In genomic region chr20:49278817-49279676, GRCh38 we compare ENCODE assay signal across 8 cellular contexts. TPM values are rescaled to one million over a fixed set of nuclear protein-coding genes. Genes with fewer than 3 reads are reported as not detected.
DNase-seq lines count a peak whose midpoint lies in the region; ATAC-seq and TF ChIP-seq lines count a peak whose summit lies in the region.

No MANE protein-coding gene starts in this region.

- TSS peak; percentile 63 for BruUV-seq in mammary epithelial cell (replicated peaks; lab: Mats Ljungman, UMichigan)

- H3K9ac ChIP-seq in mammary epithelial cell (ENCODE audit: insufficient read depth, low read length), result peak overlapping the region; percentile 98

- H2AFZ ChIP-seq in mammary epithelial cell (ENCODE audit: low read depth, low read length), result no peak overlapping the region

- H3K36me3 ChIP-seq in mammary epithelial cell (ENCODE audit: insufficient read depth, low read length) (peaks cover 45% of the 10 kb centered on the region), lower lobe of right lung (peaks cover 64% of the 10 kb centered on the region), testis (ENCODE audit: low read depth, missing control alignments) (no peaks in the 10 kb centered on the region)

- in situ Hi-C loops in mammary epithelial cell (cut with MboI; ENCODE audit: low sequenced_read_pairs in 2 of 2), result no loop called here

- TF ChIP-seq POLR2A in testis (IDR thresholded peaks at IDR 0.05), result no peak

- H3K27me3 ChIP-seq in mammary epithelial cell (ENCODE audit: insufficient read depth, low read length) (no peaks in the 10 kb centered on the region), lower lobe of right lung (ENCODE audit: low read depth) (no peaks in the 10 kb centered on the region), testis (no peaks in the 10 kb centered on the region)

- CTCF ChIA-PET in mammary epithelial cell (lab: Charles Lee; ENCODE audit: low non-redundant PET), result no interaction called here

- peak overlapping the region; percentile 85 to 93 (median 90) for H3K4me3 ChIP-seq in mammary epithelial cell (replicated peaks in 1 of 3; ENCODE audit: insufficient read depth in 1 of 3, low read depth in 2 of 3, low read length in 3 of 3)
- H3K4me3 ChIP-seq in lower lobe of right lung, result peak overlapping the region; percentile 91
- peak overlapping the region; percentile 86 to 95 for H3K4me3 ChIP-seq in testis

- dilution Hi-C loops in mammary epithelial cell (cut with HindIII; ENCODE audit: low sequenced_read_pairs), result no loop called here

- peaks cover 88% of the 10 kb centered on the region for H3K79me2 ChIP-seq in mammary epithelial cell (ENCODE audit: insufficient read depth, low read length)

- intact Hi-C loops in mammary epithelial cell (cut with micrococcal nuclease), result loop anchor here (1.0 to 2.0 kb wide), 2 partner anchors 44 to 90 kb away; partner anchors contain the start of gene STAU1
- intact Hi-C loops in lower lobe of right lung (cut with DNase I), result no loop called here
- intact Hi-C loops in testis (cut with DNase I; ENCODE audit: low total_unique reads), result no loop called here

- TF ChIP-seq CTCF in mammary epithelial cell (conservative IDR thresholded peaks at IDR 0.05 in 1 of 2, IDR thresholded peaks at IDR 0.05 in 1 of 2; ENCODE audit: extremely low read depth in 1 of 2, insufficient read depth in 1 of 2, low read depth in 1 of 2, low read length in 2 of 2) (no peak), lower lobe of right lung (IDR thresholded peaks at IDR 0.05) (no peak), testis (IDR thresholded peaks at IDR 0.05) (no peak)

- DNase-seq in NCI-H1105 treated with DMSO at 0.1 percent for 48 hours (lab: John Stamatoyannopoulos, UW) (peak; percentile 58), NCI-H1105 (lab: John Stamatoyannopoulos, UW) (no peak), RPMI8226 (peak; percentile 40), mammary epithelial cell (no peak), lower lobe of right lung (peak; percentile 54), testis (peak; percentile 21), NCI-H446 treated with DMSO at 0.1 percent for 48 hours (lab: John Stamatoyannopoulos, UW) (no peak)

- peaks cover 32% of the 10 kb centered on the region for H4K20me1 ChIP-seq in mammary epithelial cell (ENCODE audit: insufficient read depth, low read length)

- H3K27ac ChIP-seq in mammary epithelial cell (ENCODE audit: insufficient read depth, low read depth, low read length) (peak overlapping the region; percentile 78), lower lobe of right lung (peak overlapping the region; percentile 93), testis (peak overlapping the region; percentile 96 to 97)

- peak overlapping the region; percentile 90 for H3K4me2 ChIP-seq in mammary epithelial cell (ENCODE audit: insufficient read depth, low read depth, low read length)

- ATAC-seq in lower lobe of right lung (no peak), GM18909 (IDR thresholded peaks at IDR 0.05; ENCODE audit: poor library complexity, unreplicated experiment) (no peak)

- no peaks in the 10 kb centered on the region for H3K9me3 ChIP-seq in mammary epithelial cell (replicated peaks; ENCODE audit: insufficient read depth, low read length)
- H3K9me3 ChIP-seq in lower lobe of right lung, result peaks cover 23% of the 10 kb centered on the region
- H3K9me3 ChIP-seq in testis, result no peaks in the 10 kb centered on the region

- peaks cover 59% of the 10 kb centered on the region for H3K4me1 ChIP-seq in mammary epithelial cell (ENCODE audit: insufficient read depth, low read length)
- H3K4me1 ChIP-seq in lower lobe of right lung, result peaks cover 68% of the 10 kb centered on the region
- H3K4me1 ChIP-seq in testis, result peaks cover 29% of the 10 kb centered on the region

- under 1% methylated on average over 31 of the region's 33 CpGs for WGBS in mammary epithelial cell (ENCODE audit: low coverage, missing lambda C conversion rate)
- 12% methylated on average over 27 to 33 of the region's 33 CpGs for WGBS in testis, 2 donors

RNA-seq across cellular contexts. Expression of gene ZNFX1, which starts 1.2 kb away (rescaled TPM):
- 10 to 100 TPM; 24.9 to 34.0 TPM for total RNA-seq in mammary epithelial cell
- 6.3 TPM for polyA plus RNA-seq in mammary epithelial cell
- 54.2 TPM for polyA minus RNA-seq in mammary epithelial cell
- total RNA-seq in lower lobe of right lung, result 53.9 TPM
- 10 to 100 TPM; 31.6 to 37.2 TPM for total RNA-seq in testis
- polyA plus RNA-seq in testis (ENCODE audit: insufficient read depth, low read depth, low replicate concordance), result 39.9 TPM

RNA-seq across cellular contexts. Expression of gene DDX27, which starts 59.8 kb away (rescaled TPM):
- total RNA-seq in mammary epithelial cell, result 10 to 100 TPM; 39.0 to 44.1 TPM
- 36.9 TPM for polyA plus RNA-seq in mammary epithelial cell
- polyA minus RNA-seq in mammary epithelial cell, result 52.4 TPM
- 27.8 TPM for total RNA-seq in lower lobe of right lung
- 10 to 100 TPM; 53.3 to 54.1 TPM for total RNA-seq in testis
- 58.3 TPM for polyA plus RNA-seq in testis (ENCODE audit: insufficient read depth, low read depth, low replicate concordance)

Comparison
In these comparisons a context has a peak if more than half of its experiments do, and no peak if none do; other contexts are left out.
1. DNase-seq: peak in NCI-H1105 treated with DMSO at 0.1 percent for 48 hours (single experiment), RPMI8226 (single experiment), lower lobe of right lung (single experiment) and testis (single experiment); none in NCI-H1105 (single experiment), mammary epithelial cell (single experiment) and NCI-H446 treated with DMSO at 0.1 percent for 48 hours (single experiment).
2. Peak in every context shown above with its lines, with median percentiles within 50 percentile points of each other: H3K27ac ChIP-seq and H3K4me3 ChIP-seq.